ENCODE assay signal across 9 cellular contexts in genomic region chr12:27549801-27550652, GRCh38. TPM values are rescaled to one million over a fixed set of nuclear protein-coding genes. Genes with fewer than 3 reads are reported as not detected.
A peak's percentile ranks its signal among the peaks of the same experiment; 100 is the strongest.
DNase-seq lines count a peak whose midpoint lies in the region; ATAC-seq and TF ChIP-seq lines count a peak whose summit lies in the region.
"Had no signal": no experiment of that assay in that cellular context is flagged by ENCODE, and none has a peak within 500 bp of the region (broad histone marks: within the 10 kb centered on the region; RNA-seq: fewer than 3 reads in every experiment).

No MANE protein-coding gene starts in this region.

- no peak for TF ChIP-seq CTCF in PC-9 (conservative IDR thresholded peaks at IDR 0.05)
- no peak for TF ChIP-seq CTCF in GM13977 (IDR thresholded peaks at IDR 0.05; ENCODE audit: extremely low read depth, insufficient read depth, missing control alignments)

- H3K4me2 ChIP-seq in PC-9, result peak overlapping the region; percentile 83

- intact Hi-C loops in PC-9 (cut with micrococcal nuclease; ENCODE audit: unreplicated experiment), result loop anchor here (1.0 kb wide), 4 partner anchors 26 to 85 kb away; partner anchors contain the start of gene PPFIBP1

- H3K9me3 ChIP-seq in PC-9 (ENCODE audit: insufficient read depth, low read depth) (no peaks in the 10 kb centered on the region), muscle layer of duodenum (ENCODE audit: control insufficient read depth in 1 of 2, low read length in 2 of 2) (no peaks in the 10 kb centered on the region)

- in situ Hi-C loops in GM13977 (cut with MboI; ENCODE audit: low pct_unique_long_range_greater_than_20kb, low sequenced_read_pairs, unreplicated experiment), result no loop called here

- H3K4me3 ChIP-seq in PC-9 (peak overlapping the region; percentile 52; the same call in 1 of the 2 replicates), muscle layer of duodenum (ENCODE audit: low read depth in 1 of 2, low read length in 2 of 2) (peak overlapping the region; percentile 6 to 33)

- no peaks in the 10 kb centered on the region for H3K9me2 ChIP-seq in PC-9 (ENCODE audit: insufficient read depth)

- H3F3A ChIP-seq in PC-9 (ENCODE audit: insufficient read depth, low read depth), result peaks cover 24% of the 10 kb centered on the region

- H3K36me3 ChIP-seq in PC-9 (ENCODE audit: low read depth), result no peaks in the 10 kb centered on the region
- H3K36me3 ChIP-seq in muscle layer of duodenum (ENCODE audit: control insufficient read depth in 1 of 2, insufficient read depth in 2 of 2, low read length in 2 of 2), result peaks cover 0 to 7% of the 10 kb centered on the region in 2 donors

- peaks cover 33% of the 10 kb centered on the region for H3K79me2 ChIP-seq in PC-9 (ENCODE audit: low read depth)

- H4K20me1 ChIP-seq in PC-9 (ENCODE audit: insufficient read depth), result no peaks in the 10 kb centered on the region

- no peak for ATAC-seq in GM21423 (IDR thresholded peaks at IDR 0.05; ENCODE audit: unreplicated experiment)

- peak overlapping the region; percentile 76 for H2AFZ ChIP-seq in PC-9

- no peaks in the 10 kb centered on the region for H3K27me3 ChIP-seq in PC-9 (ENCODE audit: insufficient read depth, low read depth)
- no peaks in the 10 kb centered on the region for H3K27me3 ChIP-seq in muscle layer of duodenum (ENCODE audit: low read depth, low read length)

- H3K4me1 ChIP-seq in PC-9 (replicated peaks; ENCODE audit: insufficient read depth) (peaks cover 38% of the 10 kb centered on the region), muscle layer of duodenum (ENCODE audit: control insufficient read depth in 1 of 2, insufficient read depth in 2 of 2, low read length in 2 of 2) (peaks cover 39 to 45% of the 10 kb centered on the region in 2 donors)

- no TSS peak for BruUV-seq in PC-9 (replicated peaks; lab: Mats Ljungman, UMichigan)

- CTCF ChIA-PET in PC-9 (lab: Charles Lee), result no interaction called here

- POLR2A ChIA-PET in PC-9 (lab: Charles Lee; ENCODE audit: unreplicated experiment), result interaction anchor here (0.6 to 1.0 kb wide), 2 partner anchors 8 to 26 kb away, joined by 4 to 8 read pairs; partner anchors contain the start of gene PPFIBP1

- DNase-seq in NCI-H82 (lab: John Stamatoyannopoulos, UW) (peak; percentile 25), NCI-H82 treated with DMSO at 0.1 percent for 48 hours (lab: John Stamatoyannopoulos, UW; ENCODE audit: unreplicated experiment) (no peak), PC-9 (peak; percentile 82 to 95), epithelial cell of prostate (ENCODE audit: low read depth, low spot score) (peak; percentile 83), GM13977 (ENCODE audit: low spot score) (no peak), NCI-H2029 (lab: John Stamatoyannopoulos, UW) (no peak)
- DNase-seq: DND-41 had no signal

- peak overlapping the region; percentile 98 for H3K27ac ChIP-seq in PC-9
- H3K27ac ChIP-seq in epithelial cell of prostate, result peak overlapping the region; percentile 93
- peak overlapping the region; percentile 78 for H3K27ac ChIP-seq in muscle layer of duodenum (ENCODE audit: low read length)

RNA-seq across cellular contexts. Expression of gene PPFIBP1, which starts 26.0 kb away (rescaled TPM):
- total RNA-seq in PC-9 (2021), result 77.0 and 85.0 TPM in 2 replicates

Comparison
In these comparisons a context has a peak if more than half of its experiments do, and no peak if none do; other contexts are left out.
1. DNase-seq: peak in NCI-H82 (single experiment), PC-9 (2 of 2) and epithelial cell of prostate (single experiment); none in NCI-H82 treated with DMSO at 0.1 percent for 48 hours (single experiment), GM13977 (single experiment) and NCI-H2029 (single experiment).
2. Peak in every context shown above with its lines, with median percentiles within 50 percentile points of each other: H3K27ac ChIP-seq.